In the genomic region with DNA sequence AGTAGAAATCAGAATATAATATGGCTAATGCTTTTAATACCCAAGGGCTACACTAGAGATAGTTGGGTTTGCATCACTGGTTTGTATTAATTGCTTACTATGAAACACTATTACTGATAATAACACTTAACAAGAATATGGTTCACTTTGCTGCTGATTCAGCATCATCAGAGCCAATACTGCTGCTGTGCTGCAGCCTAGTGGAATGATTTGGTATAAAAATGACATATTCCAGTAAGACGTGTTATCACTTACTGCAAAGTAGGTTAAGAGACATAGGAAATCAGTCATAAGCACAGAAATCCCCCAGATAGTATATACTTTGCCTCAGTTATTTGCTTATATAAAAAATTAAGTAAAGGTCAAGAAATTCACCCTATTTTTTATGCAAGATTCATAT, we compare ENCODE assay signal across 9 cellular contexts. TPM values are rescaled to one million over a fixed set of nuclear protein-coding genes. Genes with fewer than 3 reads are reported as not detected.
DNase-seq lines count a peak whose midpoint lies in the region; ATAC-seq and TF ChIP-seq lines count a peak whose summit lies in the region.
"Had no signal": no experiment of that assay in that cellular context is flagged by ENCODE, and none has a peak within 500 bp of the region (broad histone marks: within the 10 kb centered on the region; RNA-seq: fewer than 3 reads in every experiment).

No MANE protein-coding gene starts in this region.

- peak; percentile 75 for TF ChIP-seq CTCF in retinal pigment epithelial cell (conservative IDR thresholded peaks at IDR 0.05; ENCODE audit: low read depth, low read length)

- no peak for ATAC-seq in HG03378 (IDR thresholded peaks at IDR 0.05; ENCODE audit: unreplicated experiment)
- no peak for ATAC-seq in HG02571 (IDR thresholded peaks at IDR 0.05; ENCODE audit: unreplicated experiment)

- no peak overlapping the region for H3K4me3 ChIP-seq in retinal pigment epithelial cell (ENCODE audit: low read length)

- DNase-seq in NOMO-1 (lab: John Stamatoyannopoulos, UW; ENCODE audit: unreplicated experiment in 2 of 2) (peak; percentile 13 to 77), NOMO-1 treated with dmso at 0.1 percent for 144 hours (lab: John Stamatoyannopoulos, UW; ENCODE audit: unreplicated experiment) (no peak), NCI-H2227 treated with DMSO at 0.1 percent for 48 hours (lab: John Stamatoyannopoulos, UW) (peak; percentile 32), dermis blood vessel endothelial cell (peak; percentile 3), retinal pigment epithelial cell (ENCODE audit: low read depth) (no peak)
- no peak for DNase-seq in activated naive CD4-positive, alpha-beta T cell treated with Interleukin-2 at 50 U/mL for 16 hours
- DNase-seq: naive B cell had no signal

RNA-seq across cellular contexts. Expression of a gene that starts 2.8 kb away (rescaled TPM):
- not detected in 2 replicates for total RNA-seq in dermis blood vessel endothelial cell

Comparison
In these comparisons a context has a peak if more than half of its experiments do, and no peak if none do; other contexts are left out.
1. DNase-seq: peak in NOMO-1 (2 of 2), NCI-H2227 treated with DMSO at 0.1 percent for 48 hours (single experiment) and dermis blood vessel endothelial cell (single experiment); none in NOMO-1 treated with dmso at 0.1 percent for 144 hours (single experiment), retinal pigment epithelial cell (single experiment) and activated naive CD4-positive, alpha-beta T cell treated with Interleukin-2 at 50 U/mL for 16 hours (single experiment).